ENCODE assay signal across 2 cellular contexts in genomic region chr15:67188551-67189218, GRCh38.
TF ChIP-seq lines count a peak whose summit lies in the region.

No MANE protein-coding gene starts in this region.

TF ChIP-seq in HepG2, 621 proteins besides CTCF, POLR2A, EP300 and RAD21:
- TF ChIP-seq PAWR (CRISPR knock-in tag; IDR thresholded peaks at IDR 0.05; ENCODE audit: borderline replicate concordance): no peak
- peak; percentile 36 for TF ChIP-seq RBM22 (optimal IDR thresholded peaks at IDR 0.05; ENCODE audit: low read length)

TF ChIP-seq in H1, 55 proteins besides CTCF, POLR2A, EP300 and RAD21:
- TF ChIP-seq YY1 (IDR thresholded peaks at IDR 0.05; ENCODE audit: low read depth, low read length) (no peak), RXRA (IDR thresholded peaks at IDR 0.05; ENCODE audit: insufficient read depth, low read depth, low read length) (no peak), JUN (IDR thresholded peaks at IDR 0.05; ENCODE audit: low read depth, low read length) (no peak), SIX5 (IDR thresholded peaks at IDR 0.05; ENCODE audit: low read depth, low read length) (no peak), SIN3A (conservative IDR thresholded peaks at IDR 0.05 in 1 of 2, IDR thresholded peaks at IDR 0.05 in 1 of 2; ENCODE audit: low read depth in 1 of 2, low read length in 2 of 2) (no peak), ASH2L (IDR thresholded peaks at IDR 0.05; ENCODE audit: low read length) (no peak)
